In genomic region chr17:55601874-55602364, GRCh38 we compare ENCODE assay signal across 8 cellular contexts.
DNase-seq lines count a peak whose midpoint lies in the region; ATAC-seq lines count a peak whose summit lies in the region.

No MANE protein-coding gene starts in this region.

- H3K36me3 ChIP-seq in H7 (replicated peaks; ENCODE audit: control insufficient read depth, insufficient read depth, low read length) (no peaks in the 10 kb centered on the region), mesenchymal stem cell (ENCODE audit: control insufficient read depth in 1 of 2, insufficient read depth in 2 of 2, low read depth in 1 of 2, low read length in 2 of 2) (no peaks in the 10 kb centered on the region)

- no peak overlapping the region for H2AFZ ChIP-seq in mesenchymal stem cell (ENCODE audit: low read depth, low read length)

- no peaks in the 10 kb centered on the region for H3K36me3 Mint-ChIP-seq in activated naive CD8-positive, alpha-beta T cell treated with anti-CD3 and anti-CD28 coated beads, Interleukin-2, amount 50 U/mL, for 24 hours (ENCODE audit: low read depth)

- H3K79me1 ChIP-seq in mesenchymal stem cell (replicated peaks; ENCODE audit: low read length, poor library complexity, severe bottlenecking): no peaks in the 10 kb centered on the region

- H2BK12ac ChIP-seq in mesenchymal stem cell (ENCODE audit: low read length in 2 of 2): peak overlapping the region in 1 of 2 experiments; percentile 63

- H2BK15ac ChIP-seq in mesenchymal stem cell (ENCODE audit: low read depth, poor library complexity, severe bottlenecking): no peak overlapping the region

- H3K9me3 ChIP-seq in mesenchymal stem cell (ENCODE audit: control insufficient read depth, low read length): peaks cover 16% of the 10 kb centered on the region

- H2AK5ac ChIP-seq in mesenchymal stem cell (ENCODE audit: low read length, severe bottlenecking): no peak overlapping the region

- H3K27me3 ChIP-seq in H7 (ENCODE audit: control insufficient read depth, insufficient read depth, low read length) (no peaks in the 10 kb centered on the region), mesenchymal stem cell (ENCODE audit: control insufficient read depth in 1 of 2, insufficient read depth in 1 of 2, low read length in 2 of 2) (no peaks in the 10 kb centered on the region)

- peak overlapping the region; percentile 8 to 40 for H3K18ac ChIP-seq in mesenchymal stem cell (ENCODE audit: low read depth in 1 of 2, low read length in 2 of 2)

- H3K4ac ChIP-seq in mesenchymal stem cell (ENCODE audit: low read depth in 1 of 2, low read length in 2 of 2): no peak overlapping the region

- H3K27ac Mint-ChIP-seq in activated naive CD8-positive, alpha-beta T cell treated with anti-CD3 and anti-CD28 coated beads, Interleukin-2, amount 50 U/mL, for 24 hours: no peak overlapping the region

- H2BK5ac ChIP-seq in mesenchymal stem cell (ENCODE audit: low read depth, low read length, poor library complexity, severe bottlenecking): no peak overlapping the region

- peaks cover 6% of the 10 kb centered on the region for H3K27me3 Mint-ChIP-seq in activated naive CD8-positive, alpha-beta T cell treated with anti-CD3 and anti-CD28 coated beads, Interleukin-2, amount 50 U/mL, for 24 hours

- no peak overlapping the region for H4K91ac ChIP-seq in mesenchymal stem cell (ENCODE audit: low read length)

- no peak overlapping the region for H3K4me3 Mint-ChIP-seq in activated naive CD8-positive, alpha-beta T cell treated with anti-CD3 and anti-CD28 coated beads, Interleukin-2, amount 50 U/mL, for 24 hours

- H3K9me3 Mint-ChIP-seq in activated naive CD8-positive, alpha-beta T cell treated with anti-CD3 and anti-CD28 coated beads, Interleukin-2, amount 50 U/mL, for 24 hours: peaks cover 34% of the 10 kb centered on the region

- H3K4me1 Mint-ChIP-seq in activated naive CD8-positive, alpha-beta T cell treated with anti-CD3 and anti-CD28 coated beads, Interleukin-2, amount 50 U/mL, for 24 hours: no peaks in the 10 kb centered on the region

- ATAC-seq in activated naive CD8-positive, alpha-beta T cell treated with anti-CD3 and anti-CD28 coated beads, Interleukin-2, amount 50 U/mL, for 24 hours: no peak

- H3K14ac ChIP-seq in mesenchymal stem cell (ENCODE audit: low read length in 2 of 2): no peak overlapping the region

- in situ Hi-C loops in T47D (cut with HindIII; ENCODE audit: low pct_unique_long_range_greater_than_20kb, low sequenced_read_pairs): no loop called here

- H4K8ac ChIP-seq in mesenchymal stem cell (ENCODE audit: low read length): no peak overlapping the region

- no peak overlapping the region for H3K27ac ChIP-seq in mesenchymal stem cell (ENCODE audit: low read length, poor library complexity, severe bottlenecking)

- no peak overlapping the region for H2BK120ac ChIP-seq in mesenchymal stem cell (ENCODE audit: low read depth, low read length)

- no peak overlapping the region for H3K4me2 ChIP-seq in mesenchymal stem cell (ENCODE audit: low read length, poor library complexity, severe bottlenecking)

- H3K4me1 ChIP-seq in mesenchymal stem cell (ENCODE audit: control insufficient read depth, insufficient read depth, low read depth, low read length): no peaks in the 10 kb centered on the region

- no peak overlapping the region for H3K23ac ChIP-seq in mesenchymal stem cell (ENCODE audit: low read length in 2 of 2)

- DNase-seq in DMS53 treated with DMSO at 0.1 percent for 48 hours (lab: John Stamatoyannopoulos, UW; ENCODE audit: unreplicated experiment) (peak; percentile 27), H7 (peak; percentile 51), NCI-H446 treated with DMSO at 0.1 percent for 48 hours (lab: John Stamatoyannopoulos, UW) (peak; percentile 10), T47D (ENCODE audit: low read depth in 1 of 2, low spot score in 1 of 2) (peak; percentile 38 to 64), mesenchymal stem cell (peak; percentile 68), anterior cingulate cortex (lab: John Stamatoyannopoulos, UW) (no peak), DMS153 treated with DMSO at 0.1 percent for 48 hours (lab: John Stamatoyannopoulos, UW; ENCODE audit: unreplicated experiment) (no peak)
- DNase-seq in activated naive CD8-positive, alpha-beta T cell treated with anti-CD3 and anti-CD28 coated beads, Interleukin-2, amount 50 U/mL, for 24 hours: no peak

- H3K4me3 ChIP-seq in H7 (ENCODE audit: insufficient read depth, low read depth, low read length) (no peak overlapping the region), mesenchymal stem cell (ENCODE audit: insufficient read depth in 1 of 2, low read depth in 1 of 2, low read length in 2 of 2) (no peak overlapping the region)

- H3K9ac ChIP-seq in mesenchymal stem cell (ENCODE audit: low read length): no peak overlapping the region

Comparison
In these comparisons a context has a peak if more than half of its experiments do, and no peak if none do; other contexts are left out.
1. DNase-seq: peak in DMS53 treated with DMSO at 0.1 percent for 48 hours (single experiment), H7 (single experiment), NCI-H446 treated with DMSO at 0.1 percent for 48 hours (single experiment), T47D (2 of 2) and mesenchymal stem cell (single experiment); none in anterior cingulate cortex (0 of 58), activated naive CD8-positive, alpha-beta T cell treated with anti-CD3 and anti-CD28 coated beads, Interleukin-2, amount 50 U/mL, for 24 hours (single experiment) and DMS153 treated with DMSO at 0.1 percent for 48 hours (single experiment).